ENCODE assay signal across 19 cellular contexts in genomic region chr6:157929765-157930319, GRCh38. TPM values are rescaled to one million over a fixed set of nuclear protein-coding genes. Genes with fewer than 3 reads are reported as not detected.
DNase-seq lines count a peak whose midpoint lies in the region; ATAC-seq, FAIRE-seq and TF ChIP-seq lines count a peak whose summit lies in the region.
"Had no signal": no experiment of that assay in that cellular context is flagged by ENCODE, and none has a peak within 500 bp of the region (broad histone marks: within the 10 kb centered on the region; RNA-seq: fewer than 3 reads in every experiment).

No MANE protein-coding gene starts in this region.

- H3K27me3 ChIP-seq in GM12878 (replicated peaks in 1 of 2; ENCODE audit: control insufficient read depth in 2 of 2, insufficient read depth in 2 of 2, low read length in 1 of 2) = no peaks in the 10 kb centered on the region; a peak in 1 of 4 replicates
- H3K27me3 ChIP-seq: BLaER1 had no signal

- BruUV-seq in GM12878 (replicated peaks; lab: Mats Ljungman, UMichigan) = no TSS peak

- TF ChIP-seq POLR2A in GM12878 (IDR thresholded peaks at IDR 0.05; ENCODE audit: low read depth, low read length) = no peak

- in situ Hi-C loops in GM12878 (cut with MboI) = no loop called here

- TF ChIP-seq EP300 in GM12878 (IDR thresholded peaks at IDR 0.05; ENCODE audit: borderline replicate concordance in 1 of 2, control insufficient read depth in 1 of 2, low read depth in 2 of 2, low read length in 2 of 2) = no peak

- peaks cover 3% of the 10 kb centered on the region for H3K4me1 Mint-ChIP-seq in activated T-cell treated with anti-CD3 and anti-CD28 coated beads, Interleukin-2, amount 50 U/mL, for 24 hours (ENCODE audit: low read depth)
- H3K4me1 Mint-ChIP-seq: CD4-positive, alpha-beta memory T cell had no signal

- ATAC-seq in GM12878 (no peak), left colon (peak; percentile 82), HG02623 (IDR thresholded peaks at IDR 0.05; ENCODE audit: unreplicated experiment) (no peak)
- ATAC-seq: A549 had no signal

- H2AFZ ChIP-seq in GM12878 (ENCODE audit: control insufficient read depth, low read depth, low read length) = no peak overlapping the region
- H2AFZ ChIP-seq: GM23248 had no signal

- CTCF ChIA-PET in GM12878 (lab: Yijun Ruan, JAX) = no interaction called here

- no peak for DNase-seq in activated T-cell treated with anti-CD3 and anti-CD28 coated beads, Interleukin-2, amount 50 U/mL, for 24 hours
- DNase-seq in activated T-cell treated with anti-CD3 and anti-CD28 coated beads, Interleukin-2, amount 50 U/mL, for 1 hour = no peak
- DNase-seq in LNCaP clone FGC (ENCODE audit: low read depth) (peak; percentile 21), GM12878 (ENCODE audit: low read depth, low spot score) (no peak), left colon (no peak), NCI-H69 (lab: John Stamatoyannopoulos, UW) (no peak)
- no peak for DNase-seq in effector CD8-positive, alpha-beta T cell (lab: John Stamatoyannopoulos, UW)
- DNase-seq: CD4-positive, alpha-beta memory T cell; DMS153; DMS79 treated with DMSO at 0.1 percent for 48 hours; GF-D8; GM23248 had no signal

- no peak overlapping the region for H3K4me3 ChIP-seq in LNCaP clone FGC (ENCODE audit: low read depth, low read length)
- no peak overlapping the region for H3K4me3 ChIP-seq in GM12878
- H3K4me3 ChIP-seq: A549, BLaER1, GM23248, HAP-1 had no signal

- H3K27ac Mint-ChIP-seq in activated T-cell treated with anti-CD3 and anti-CD28 coated beads, Interleukin-2, amount 50 U/mL, for 24 hours = peak overlapping the region; percentile 28
- H3K27ac Mint-ChIP-seq: CD14-positive monocyte had no signal

- TF ChIP-seq CTCF in LNCaP clone FGC (IDR thresholded peaks at IDR 0.05; ENCODE audit: control insufficient read depth, extremely low read depth, insufficient read depth) (no peak), GM12878 (IDR thresholded peaks at IDR 0.05 in 2 of 3, conservative IDR thresholded peaks at IDR 0.05 in 1 of 3; ENCODE audit: control insufficient read depth in 2 of 3, extremely low read depth in 1 of 3, insufficient read depth in 1 of 3, low read depth in 3 of 3, low read length in 3 of 3) (no peak)

- H3K9ac ChIP-seq in GM12878 (ENCODE audit: control insufficient read depth, insufficient read depth, low read length) = no peak overlapping the region
- H3K9ac ChIP-seq: BLaER1, GM23248 had no signal

- peaks cover 93% of the 10 kb centered on the region for H3K36me3 Mint-ChIP-seq in activated T-cell treated with anti-CD3 and anti-CD28 coated beads, Interleukin-2, amount 50 U/mL, for 24 hours (ENCODE audit: low read depth)

- no peak for TF ChIP-seq RAD21 in GM12878 (IDR thresholded peaks at IDR 0.05; ENCODE audit: insufficient read depth, low read depth, low read length)

- intact Hi-C loops in GM12878 (cut with micrococcal nuclease; ENCODE audit: unreplicated experiment) (no loop called here), left colon (cut with DNase I, micrococcal nuclease) (no loop called here)

- no peaks in the 10 kb centered on the region for H3K27me3 Mint-ChIP-seq in activated T-cell treated with anti-CD3 and anti-CD28 coated beads, Interleukin-2, amount 50 U/mL, for 24 hours
- H3K27me3 Mint-ChIP-seq: CD4-positive, alpha-beta memory T cell had no signal

- no peaks in the 10 kb centered on the region for H3K4me1 ChIP-seq in GM12878 (ENCODE audit: control insufficient read depth, insufficient read depth, low read length)
- H3K4me1 ChIP-seq: A549 had no signal

- no peaks in the 10 kb centered on the region for H3K79me2 ChIP-seq in GM12878 (ENCODE audit: control insufficient read depth, insufficient read depth, low read length)

- FAIRE-seq in GM12878 (lab: Jason Lieb, UNC) = no peak
- FAIRE-seq: A549, GM19239 had no signal

- no peaks in the 10 kb centered on the region for H3K36me3 ChIP-seq in GM12878 (ENCODE audit: control insufficient read depth in 2 of 2, insufficient read depth in 2 of 2, low read length in 1 of 2)
- H3K36me3 ChIP-seq: BLaER1 had no signal

- H3K4me2 ChIP-seq in GM12878 (ENCODE audit: control insufficient read depth, insufficient read depth) = no peak overlapping the region
- H3K4me2 ChIP-seq: A549 had no signal

- POLR2A ChIA-PET in GM12878 (lab: Charles Lee) = no interaction called here

- 75% methylated on average over 3 of the region's 3 CpGs for WGBS in GM12878 (ENCODE audit: insufficient coverage, insufficient replicate concordance, low lambda C conversion rate, missing lambda C conversion rate)

- no peaks in the 10 kb centered on the region for H3K9me3 ChIP-seq in GM12878 (replicated peaks; ENCODE audit: control insufficient read depth, insufficient read depth, low read length)
- H3K9me3 ChIP-seq: A549, BLaER1, HAP-1 had no signal

- RAD21 ChIA-PET in GM12878 (lab: Charles Lee; ENCODE audit: unreplicated experiment) = no interaction called here

- SMC1A ChIA-PET in GM12878 (lab: Charles Lee; ENCODE audit: uncharacterized antibody, unreplicated experiment) = interaction anchor here (0.6 kb wide), 1 partner anchor 817 kb away, joined by 3 read pairs; no protein-coding TSS in a partner anchor

- no peak overlapping the region for H3K4me3 Mint-ChIP-seq in activated T-cell treated with anti-CD3 and anti-CD28 coated beads, Interleukin-2, amount 50 U/mL, for 24 hours
- H3K4me3 Mint-ChIP-seq: CD14-positive monocyte; CD4-positive, alpha-beta memory T cell had no signal

- H4K20me1 ChIP-seq in GM12878 (ENCODE audit: control insufficient read depth, insufficient read depth) = no peaks in the 10 kb centered on the region
- H4K20me1 ChIP-seq: BLaER1 had no signal

- H3K27ac ChIP-seq in GM12878 (ENCODE audit: control insufficient read depth, insufficient read depth) = no peak overlapping the region
- H3K27ac ChIP-seq: 22Rv1, A549, BLaER1, GM23248 had no signal

- no peaks in the 10 kb centered on the region for H3K9me3 Mint-ChIP-seq in activated T-cell treated with anti-CD3 and anti-CD28 coated beads, Interleukin-2, amount 50 U/mL, for 24 hours
- H3K9me3 Mint-ChIP-seq: CD14-positive monocyte; CD4-positive, alpha-beta memory T cell had no signal

TF ChIP-seq in GM12878, 131 proteins besides CTCF, POLR2A, EP300 and RAD21:
- TF ChIP-seq CBX3 (IDR thresholded peaks at IDR 0.05; ENCODE audit: borderline replicate concordance, low read depth) (no peak), MTA3 (IDR thresholded peaks at IDR 0.05; ENCODE audit: borderline replicate concordance, low read length) (no peak), MEF2A (IDR thresholded peaks at IDR 0.05; ENCODE audit: insufficient read depth, low read depth, low read length) (no peak), NR2C1 (IDR thresholded peaks at IDR 0.05) (no peak), ZNF622 (IDR thresholded peaks at IDR 0.05) (no peak)
- TF ChIP-seq, protein P1, sequence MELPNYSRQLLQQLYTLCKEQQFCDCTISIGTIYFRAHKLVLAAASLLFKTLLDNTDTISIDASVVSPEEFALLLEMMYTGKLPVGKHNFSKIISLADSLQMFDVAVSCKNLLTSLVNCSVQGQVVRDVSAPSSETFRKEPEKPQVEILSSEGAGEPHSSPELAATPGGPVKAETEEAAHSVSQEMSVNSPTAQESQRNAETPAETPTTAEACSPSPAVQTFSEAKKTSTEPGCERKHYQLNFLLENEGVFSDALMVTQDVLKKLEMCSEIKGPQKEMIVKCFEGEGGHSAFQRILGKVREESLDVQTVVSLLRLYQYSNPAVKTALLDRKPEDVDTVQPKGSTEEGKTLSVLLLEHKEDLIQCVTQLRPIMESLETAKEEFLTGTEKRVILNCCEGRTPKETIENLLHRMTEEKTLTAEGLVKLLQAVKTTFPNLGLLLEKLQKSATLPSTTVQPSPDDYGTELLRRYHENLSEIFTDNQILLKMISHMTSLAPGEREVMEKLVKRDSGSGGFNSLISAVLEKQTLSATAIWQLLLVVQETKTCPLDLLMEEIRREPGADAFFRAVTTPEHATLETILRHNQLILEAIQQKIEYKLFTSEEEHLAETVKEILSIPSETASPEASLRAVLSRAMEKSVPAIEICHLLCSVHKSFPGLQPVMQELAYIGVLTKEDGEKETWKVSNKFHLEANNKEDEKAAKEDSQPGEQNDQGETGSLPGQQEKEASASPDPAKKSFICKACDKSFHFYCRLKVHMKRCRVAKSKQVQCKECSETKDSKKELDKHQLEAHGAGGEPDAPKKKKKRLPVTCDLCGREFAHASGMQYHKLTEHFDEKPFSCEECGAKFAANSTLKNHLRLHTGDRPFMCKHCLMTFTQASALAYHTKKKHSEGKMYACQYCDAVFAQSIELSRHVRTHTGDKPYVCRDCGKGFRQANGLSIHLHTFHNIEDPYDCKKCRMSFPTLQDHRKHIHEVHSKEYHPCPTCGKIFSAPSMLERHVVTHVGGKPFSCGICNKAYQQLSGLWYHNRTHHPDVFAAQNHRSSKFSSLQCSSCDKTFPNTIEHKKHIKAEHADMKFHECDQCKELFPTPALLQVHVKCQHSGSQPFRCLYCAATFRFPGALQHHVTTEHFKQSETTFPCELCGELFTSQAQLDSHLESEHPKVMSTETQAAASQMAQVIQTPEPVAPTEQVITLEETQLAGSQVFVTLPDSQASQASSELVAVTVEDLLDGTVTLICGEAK (IDR thresholded peaks at IDR 0.05; ENCODE audit: borderline replicate concordance) = peak; percentile 57

RNA-seq across cellular contexts. Expression of gene SYNJ2, which starts 51.8 kb away (rescaled TPM):
- total RNA-seq in GM12878 (2013; cell fraction: nucleolus; rRNA removed) = 3.6 and 4.1 TPM in 2 replicates
- 0.60 and 1.4 TPM in 2 replicates for total RNA-seq in GM12878 (2014; rRNA removed)
- 0.41 and 0.54 TPM in 2 replicates for total RNA-seq in GM12878 (2014; rRNA removed; fragmentation: Illumina TruSeq; extraction: Trizol)
- 0.51 and 0.87 TPM in 2 replicates for total RNA-seq in GM12878 (2021)
- polyA plus RNA-seq in GM12878 (2011; ENCODE audit: low read depth) = 1.00 TPM
- polyA plus RNA-seq in GM12878 (2011; rRNA removed) = 1.3 and 1.8 TPM in 2 replicates
- polyA plus RNA-seq in GM12878 (2011; cell fraction: cytosol; rRNA removed) = 2.1 and 2.5 TPM in 2 replicates
- 2.2 and 2.8 TPM in 2 replicates for polyA plus RNA-seq in GM12878 (2011; cell fraction: nucleus; rRNA removed)
- 0.91 and 1.1 TPM in 2 replicates for polyA plus RNA-seq in GM12878 (2012)
- polyA plus RNA-seq in GM12878 (2014; fragmentation: Illumina TruSeq; extraction: Trizol) = 0.66 and 0.95 TPM in 2 replicates
- polyA plus RNA-seq in GM12878 (2014; fragmentation: Nextera tagmentation; extraction: Ambion mirVana) = under 1 TPM; 0.11 to 0.60 TPM
- polyA plus RNA-seq in GM12878 (2014; rRNA removed) = 0.32 and 0.79 TPM in 2 replicates
- under 1 TPM; 0.43 to 0.53 TPM for polyA plus RNA-seq in GM12878 (2016; fragmentation: Nextera tagmentation; extraction: Ambion mirVana)
- 2.6 and 2.9 TPM in 2 replicates for polyA minus RNA-seq in GM12878 (2011; rRNA and poly(A)+ RNA removed)
- 1.0 and 1.5 TPM in 2 replicates for polyA minus RNA-seq in GM12878 (2011; cell fraction: cytosol; rRNA and poly(A)+ RNA removed)
- 1.3 and 3.4 TPM in 2 replicates for polyA minus RNA-seq in GM12878 (2011; cell fraction: nucleus; rRNA and poly(A)+ RNA removed)
- total RNA-seq in left colon = 10 to 100 TPM; 35.4 to 50.1 TPM

Comparison
In these comparisons a context has a peak if more than half of its experiments do, and no peak if none do; other contexts are left out.
1. RNA of gene SYNJ2, which starts 51.8 kb away (total RNA-seq): 35.4 to 50.1 TPM in left colon; 0.41 to 4.1 TPM in GM12878; every median in the first group is over 4 times any median in the second.